9 cellular contexts compared by ENCODE assay signal in the genomic region with DNA sequence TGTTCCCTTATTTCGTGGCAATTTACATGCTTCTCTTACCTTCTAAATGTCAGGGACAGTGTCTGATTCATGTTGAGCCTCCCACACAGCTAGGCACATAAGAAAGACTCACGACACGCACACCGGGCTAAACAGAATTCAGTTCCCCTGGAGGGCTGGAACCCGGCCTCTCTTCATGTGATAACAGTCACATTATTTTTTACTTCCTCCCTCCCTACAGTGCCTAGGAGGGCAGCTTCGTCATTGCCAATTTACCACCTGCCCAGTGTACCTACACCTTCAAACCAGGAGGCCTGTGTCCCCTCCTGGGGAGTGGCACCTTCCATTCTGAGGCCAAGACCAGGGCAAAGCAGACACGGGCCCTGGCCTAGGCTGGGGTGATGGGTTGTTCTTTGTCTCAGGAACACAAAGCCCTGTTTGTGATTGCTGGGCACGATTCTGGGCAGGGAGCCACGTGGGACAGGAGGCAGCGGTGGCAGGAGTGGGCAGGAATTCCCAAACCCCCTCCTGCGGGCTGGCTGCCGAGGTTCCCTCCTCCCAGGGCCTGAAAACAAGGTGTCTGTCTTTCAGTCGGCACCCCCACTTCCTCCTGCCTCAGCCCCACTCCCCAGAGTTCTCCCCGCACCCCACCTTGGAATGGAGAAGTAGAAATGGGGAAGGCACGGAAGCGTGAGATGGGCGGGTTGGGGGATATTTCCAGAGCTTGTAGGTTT. TPM values are rescaled to one million over a fixed set of nuclear protein-coding genes. Genes with fewer than 3 reads are reported as not detected.
DNase-seq lines count a peak whose midpoint lies in the region; ATAC-seq and TF ChIP-seq lines count a peak whose summit lies in the region.
"Had no signal": no experiment of that assay in that cellular context is flagged by ENCODE, and none has a peak within 500 bp of the region (broad histone marks: within the 10 kb centered on the region; RNA-seq: fewer than 3 reads in every experiment).

No MANE protein-coding gene starts in this region.

- H3K4me3 ChIP-seq in mesenchymal stem cell (ENCODE audit: insufficient read depth in 1 of 2, low read depth in 1 of 2, low read length in 2 of 2) (no peak overlapping the region), coronary artery (no peak overlapping the region)

- no peak overlapping the region for H3K9ac ChIP-seq in mesenchymal stem cell (ENCODE audit: low read length)

- peaks cover 6% of the 10 kb centered on the region in 2 experiments for H3K27me3 ChIP-seq in mesenchymal stem cell (ENCODE audit: control insufficient read depth in 1 of 2, insufficient read depth in 1 of 2, low read length in 2 of 2)

- TF ChIP-seq CTCF in chondrocyte (IDR thresholded peaks at IDR 0.05) (no peak), coronary artery (IDR thresholded peaks at IDR 0.05) (no peak)

- H3K36me3 Mint-ChIP-seq in activated naive CD8-positive, alpha-beta T cell treated with anti-CD3 and anti-CD28 coated beads for 36 hours = no peaks in the 10 kb centered on the region
- H3K36me3 Mint-ChIP-seq in chondrocyte (ENCODE audit: low read depth) = no peaks in the 10 kb centered on the region

- peaks cover 18% of the 10 kb centered on the region for H3K4me1 ChIP-seq in mesenchymal stem cell (ENCODE audit: control insufficient read depth, insufficient read depth, low read depth, low read length)

- no peaks in the 10 kb centered on the region for H3K36me3 ChIP-seq in mesenchymal stem cell (ENCODE audit: control insufficient read depth in 1 of 2, insufficient read depth in 2 of 2, low read depth in 1 of 2, low read length in 2 of 2)

- no peak overlapping the region for H3K4ac ChIP-seq in mesenchymal stem cell (ENCODE audit: low read depth in 1 of 2, low read length in 2 of 2)

- no peak overlapping the region for H2AFZ ChIP-seq in mesenchymal stem cell (ENCODE audit: low read depth, low read length)

- no peak overlapping the region for H3K18ac ChIP-seq in mesenchymal stem cell (ENCODE audit: low read depth in 1 of 2, low read length in 2 of 2)

- H3K23ac ChIP-seq in mesenchymal stem cell (ENCODE audit: low read length in 2 of 2) = no peak overlapping the region

- H3K4me2 ChIP-seq in mesenchymal stem cell (ENCODE audit: low read length, poor library complexity, severe bottlenecking) = no peak overlapping the region

- H4K91ac ChIP-seq in mesenchymal stem cell (ENCODE audit: low read length) = no peak overlapping the region

- no peak overlapping the region for H4K8ac ChIP-seq in mesenchymal stem cell (ENCODE audit: low read length)

- H2BK12ac ChIP-seq in mesenchymal stem cell (ENCODE audit: low read length in 2 of 2) = no peak overlapping the region

- peak; percentile 43 for ATAC-seq in HG02610 (IDR thresholded peaks at IDR 0.05; ENCODE audit: unreplicated experiment)

- H2AK5ac ChIP-seq in mesenchymal stem cell (ENCODE audit: low read length, severe bottlenecking) = peak overlapping the region; percentile 1

- DNase-seq in AML-193 (lab: John Stamatoyannopoulos, UW) = peak; percentile 61 to 63
- no peak for DNase-seq in activated naive CD8-positive, alpha-beta T cell treated with anti-CD3 and anti-CD28 coated beads for 36 hours
- no peak for DNase-seq in mesenchymal stem cell
- no peak for DNase-seq in chondrocyte (ENCODE audit: low spot score)
- DNase-seq in coronary artery (ENCODE audit: low spot score) = no peak
- DNase-seq in NCI-H146 (lab: John Stamatoyannopoulos, UW) = no peak
- DNase-seq in GDM1 (lab: John Stamatoyannopoulos, UW) = no peak
- DNase-seq: GF-D8 had no signal

- no peaks in the 10 kb centered on the region for H3K9me3 Mint-ChIP-seq in activated naive CD8-positive, alpha-beta T cell treated with anti-CD3 and anti-CD28 coated beads for 36 hours
- peaks cover 7% of the 10 kb centered on the region for H3K9me3 Mint-ChIP-seq in chondrocyte (ENCODE audit: low read depth)

- WGBS in mesenchymal stem cell = 78% methylated on average over 16 of the region's 17 CpGs

- H2BK15ac ChIP-seq in mesenchymal stem cell (ENCODE audit: low read depth, poor library complexity, severe bottlenecking) = no peak overlapping the region

- H3K4me3 Mint-ChIP-seq in activated naive CD8-positive, alpha-beta T cell treated with anti-CD3 and anti-CD28 coated beads for 36 hours = no peak overlapping the region
- H3K4me3 Mint-ChIP-seq in chondrocyte (ENCODE audit: unreplicated experiment) = no peak overlapping the region

- peaks cover 6% of the 10 kb centered on the region for H3K4me1 Mint-ChIP-seq in activated naive CD8-positive, alpha-beta T cell treated with anti-CD3 and anti-CD28 coated beads for 36 hours
- no peaks in the 10 kb centered on the region for H3K4me1 Mint-ChIP-seq in chondrocyte (ENCODE audit: low read depth)

- H3K9me3 ChIP-seq in mesenchymal stem cell (ENCODE audit: control insufficient read depth, low read length) = peaks cover 3% of the 10 kb centered on the region

- peak overlapping the region; percentile 70 for H3K27ac Mint-ChIP-seq in activated naive CD8-positive, alpha-beta T cell treated with anti-CD3 and anti-CD28 coated beads for 36 hours
- no peak overlapping the region for H3K27ac Mint-ChIP-seq in chondrocyte (ENCODE audit: unreplicated experiment)

- no peak overlapping the region for H2BK5ac ChIP-seq in mesenchymal stem cell (ENCODE audit: low read depth, low read length, poor library complexity, severe bottlenecking)

- no peak overlapping the region for H3K14ac ChIP-seq in mesenchymal stem cell (ENCODE audit: low read length in 2 of 2)

- H3K27ac ChIP-seq in mesenchymal stem cell (ENCODE audit: low read length, poor library complexity, severe bottlenecking) (no peak overlapping the region), coronary artery (peak overlapping the region in 1 of 2 donors; percentile 65)

- no peak overlapping the region for H2BK120ac ChIP-seq in mesenchymal stem cell (ENCODE audit: low read depth, low read length)

- H3K79me1 ChIP-seq in mesenchymal stem cell (replicated peaks; ENCODE audit: low read length, poor library complexity, severe bottlenecking) = no peaks in the 10 kb centered on the region

- no peaks in the 10 kb centered on the region for H3K27me3 Mint-ChIP-seq in activated naive CD8-positive, alpha-beta T cell treated with anti-CD3 and anti-CD28 coated beads for 36 hours
- peaks cover 12% of the 10 kb centered on the region for H3K27me3 Mint-ChIP-seq in chondrocyte (ENCODE audit: low read depth)

RNA-seq across cellular contexts. Expression of a gene that starts 6.8 kb away (rescaled TPM):
- 1 to 10 TPM; 1.3 to 1.9 TPM for total RNA-seq in activated naive CD8-positive, alpha-beta T cell treated with anti-CD3 and anti-CD28 coated beads for 36 hours
- polyA plus RNA-seq in mesenchymal stem cell (2013, experiment 1 of 2) = not detected
- not detected for polyA plus RNA-seq in mesenchymal stem cell (2013, experiment 2 of 2)
- total RNA-seq in chondrocyte = not detected in 3 replicates

RNA-seq across cellular contexts. Expression of a gene that starts 7.2 kb away (rescaled TPM):
- total RNA-seq in activated naive CD8-positive, alpha-beta T cell treated with anti-CD3 and anti-CD28 coated beads for 36 hours = 1 to 10 TPM in 1 of 2 experiments, under 1 TPM in 1; 0.16 to 1.0 TPM
- polyA plus RNA-seq in mesenchymal stem cell (2013, experiment 1 of 2) = not detected
- polyA plus RNA-seq in mesenchymal stem cell (2013, experiment 2 of 2) = 0.03 TPM
- total RNA-seq in chondrocyte = not detected in 3 replicates

RNA-seq across cellular contexts. Expression of a gene that starts 42.9 kb away (rescaled TPM):
- total RNA-seq in activated naive CD8-positive, alpha-beta T cell treated with anti-CD3 and anti-CD28 coated beads for 36 hours = 100 to 1,000 TPM; 136 to 145 TPM
- polyA plus RNA-seq in mesenchymal stem cell (2013, experiment 1 of 2) = 34.2 TPM
- polyA plus RNA-seq in mesenchymal stem cell (2013, experiment 2 of 2) = 36.4 TPM
- 44.2 to 52.7 TPM (median 44.6 TPM) in 3 replicates for total RNA-seq in chondrocyte

RNA-seq across cellular contexts. Expression of a gene that starts 43.2 kb away (rescaled TPM):
- total RNA-seq in activated naive CD8-positive, alpha-beta T cell treated with anti-CD3 and anti-CD28 coated beads for 36 hours = 10 to 100 TPM; 28.9 to 31.1 TPM
- 15.4 TPM for polyA plus RNA-seq in mesenchymal stem cell (2013, experiment 1 of 2)
- polyA plus RNA-seq in mesenchymal stem cell (2013, experiment 2 of 2) = 14.6 TPM
- 15.5 to 20.2 TPM (median 16.7 TPM) in 3 replicates for total RNA-seq in chondrocyte

Comparison
In these comparisons a context has a peak if more than half of its experiments do, and no peak if none do; other contexts are left out.
1. DNase-seq: peak in AML-193 (2 of 2); none in activated naive CD8-positive, alpha-beta T cell treated with anti-CD3 and anti-CD28 coated beads for 36 hours (single experiment), mesenchymal stem cell (single experiment), chondrocyte (single experiment), coronary artery (single experiment), NCI-H146 (single experiment) and GDM1 (single experiment).